Comparison of ENCODE assay signal across 8 cellular contexts in the genomic region with DNA sequence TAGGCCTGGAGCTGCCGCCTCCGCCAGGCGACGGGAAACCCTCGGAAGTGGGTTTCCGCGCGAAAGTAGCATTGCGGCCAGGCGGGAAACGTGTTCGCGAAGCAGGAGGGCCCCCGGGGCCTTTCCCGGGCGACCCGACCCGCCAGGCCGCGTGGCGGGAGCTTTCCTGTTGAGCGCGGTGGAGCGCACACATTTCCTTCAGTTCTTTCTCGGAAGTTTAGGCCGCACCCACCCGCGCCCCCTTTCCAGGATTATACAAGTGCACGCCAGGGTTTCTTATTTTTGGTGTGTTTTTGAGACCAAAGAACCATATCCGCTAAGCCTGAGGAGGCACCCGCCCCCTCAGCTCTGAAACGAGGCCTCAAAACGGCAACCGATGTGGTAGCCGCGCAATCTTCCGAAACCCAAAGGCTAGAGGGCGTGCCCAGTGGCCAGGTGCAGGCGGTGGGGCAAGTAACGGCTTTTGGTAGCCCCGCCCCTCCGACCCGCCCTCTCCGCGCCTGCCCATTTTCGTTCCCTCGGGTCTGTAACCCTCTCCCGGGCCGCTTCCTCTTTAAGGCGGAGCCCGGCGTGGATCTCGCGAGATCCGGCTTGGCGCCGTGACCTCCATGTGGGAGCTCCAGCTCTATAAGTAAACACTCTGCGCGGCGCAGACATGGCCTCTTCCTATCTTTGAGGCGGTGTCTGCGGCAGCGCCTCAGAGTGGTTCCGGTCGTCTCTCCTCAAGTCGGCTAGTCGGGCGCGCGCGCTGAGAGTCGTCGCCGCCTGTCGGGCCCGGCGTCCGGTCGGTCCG. TPM values are rescaled to one million over a fixed set of nuclear protein-coding genes. Genes with fewer than 3 reads are reported as not detected.
DNase-seq lines count a peak whose midpoint lies in the region; ATAC-seq and TF ChIP-seq lines count a peak whose summit lies in the region.

A gene with protein sequence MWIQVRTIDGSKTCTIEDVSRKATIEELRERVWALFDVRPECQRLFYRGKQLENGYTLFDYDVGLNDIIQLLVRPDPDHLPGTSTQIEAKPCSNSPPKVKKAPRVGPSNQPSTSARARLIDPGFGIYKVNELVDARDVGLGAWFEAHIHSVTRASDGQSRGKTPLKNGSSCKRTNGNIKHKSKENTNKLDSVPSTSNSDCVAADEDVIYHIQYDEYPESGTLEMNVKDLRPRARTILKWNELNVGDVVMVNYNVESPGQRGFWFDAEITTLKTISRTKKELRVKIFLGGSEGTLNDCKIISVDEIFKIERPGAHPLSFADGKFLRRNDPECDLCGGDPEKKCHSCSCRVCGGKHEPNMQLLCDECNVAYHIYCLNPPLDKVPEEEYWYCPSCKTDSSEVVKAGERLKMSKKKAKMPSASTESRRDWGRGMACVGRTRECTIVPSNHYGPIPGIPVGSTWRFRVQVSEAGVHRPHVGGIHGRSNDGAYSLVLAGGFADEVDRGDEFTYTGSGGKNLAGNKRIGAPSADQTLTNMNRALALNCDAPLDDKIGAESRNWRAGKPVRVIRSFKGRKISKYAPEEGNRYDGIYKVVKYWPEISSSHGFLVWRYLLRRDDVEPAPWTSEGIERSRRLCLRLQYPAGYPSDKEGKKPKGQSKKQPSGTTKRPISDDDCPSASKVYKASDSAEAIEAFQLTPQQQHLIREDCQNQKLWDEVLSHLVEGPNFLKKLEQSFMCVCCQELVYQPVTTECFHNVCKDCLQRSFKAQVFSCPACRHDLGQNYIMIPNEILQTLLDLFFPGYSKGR (plus strand): TSS at position 628 of the 793 bp plus-strand sequence. CDS start 292 bp downstream, outside the sequence.

- no peak for TF ChIP-seq CTCF in DOHH2 (IDR thresholded peaks at IDR 0.05; ENCODE audit: low read depth, low read length, poor library complexity, severe bottlenecking)
- no peak; a peak in 1 of 4 replicates for TF ChIP-seq CTCF in GM23338 (conservative IDR thresholded peaks at IDR 0.05; ENCODE audit: low read depth in 2 of 2)
- TF ChIP-seq CTCF in fibroblast of mammary gland (conservative IDR thresholded peaks at IDR 0.05; ENCODE audit: control insufficient read depth, insufficient read depth, low read depth, low read length): no peak
- no peak for TF ChIP-seq CTCF in natural killer cell (IDR thresholded peaks at IDR 0.05)

- peaks cover 77% of the 10 kb centered on the region for H3K4me1 ChIP-seq in DOHH2 (ENCODE audit: control insufficient read depth, low read length)
- 0 out of 2 replicates have a peak, but pooled peaks cover 7% of the 10 kb centered on the region for H3K4me1 ChIP-seq in GM23338 (ENCODE audit: insufficient read depth)

- H3K36me3 ChIP-seq in DOHH2 (ENCODE audit: control insufficient read depth, low read length) (peaks cover 38% of the 10 kb centered on the region), GM23338 (ENCODE audit: insufficient read depth) (peaks cover 5% of the 10 kb centered on the region; the same call in 1 of the 2 replicates)

- H3K9me2 ChIP-seq in DOHH2 (replicated peaks; ENCODE audit: control insufficient read depth, low read length) (no peaks in the 10 kb centered on the region), GM23338 (ENCODE audit: insufficient read depth) (no peaks in the 10 kb centered on the region)

- H3K4me2 ChIP-seq in DOHH2 (ENCODE audit: low read length): peak within 1 kb of the TSS; percentile 91
- peak within 1 kb of the TSS; percentile 88 for H3K4me2 ChIP-seq in GM23338

- H3K27me3 ChIP-seq in DOHH2 (ENCODE audit: control insufficient read depth, low read length) (no peaks in the 10 kb centered on the region), GM23338 (ENCODE audit: insufficient read depth) (peaks cover 27% of the 10 kb centered on the region)

- peak within 1 kb of the TSS; percentile 79 for H3K4me3 Mint-ChIP-seq in GM23338
- peak within 1 kb of the TSS; percentile 99 for H3K4me3 Mint-ChIP-seq in activated T-helper 17 cell treated with anti-CD3 and anti-CD28 coated beads, Interleukin-2, amount 50 U/mL, for 72 hours
- peak within 1 kb of the TSS; percentile 92 for H3K4me3 Mint-ChIP-seq in natural killer cell

- H4K20me1 ChIP-seq in DOHH2 (ENCODE audit: control insufficient read depth, insufficient read depth, low read depth, low read length): peaks cover 29% of the 10 kb centered on the region
- H4K20me1 ChIP-seq in GM23338 (replicated peaks; ENCODE audit: insufficient read depth): peaks cover 36% of the 10 kb centered on the region

- H3K9me3 Mint-ChIP-seq in GM23338 (peaks cover 2% of the 10 kb centered on the region; the same call in 1 of the 3 replicates), natural killer cell (no peaks in the 10 kb centered on the region)
- no peaks in the 10 kb centered on the region for H3K9me3 Mint-ChIP-seq in activated T-helper 17 cell treated with anti-CD3 and anti-CD28 coated beads, Interleukin-2, amount 50 U/mL, for 72 hours

- H3K27ac ChIP-seq in DOHH2 (ENCODE audit: low read depth, low read length) (peak within 1 kb of the TSS; percentile 96), GM23338 (ENCODE audit: low read depth) (peak within 1 kb of the TSS; percentile 87)

- H3K9me3 ChIP-seq in DOHH2 (ENCODE audit: control insufficient read depth, insufficient read depth, low read length): no peaks in the 10 kb centered on the region

- peak; percentile 89 for ATAC-seq in GM23338
- peak; percentile 86 for ATAC-seq in activated T-helper 17 cell treated with anti-CD3 and anti-CD28 coated beads, Interleukin-2, amount 50 U/mL, for 72 hours (replicated peaks)
- peak; percentile 90 to 97 (median 92) for ATAC-seq in natural killer cell

- peak within 1 kb of the TSS; percentile 98 for H3K4me3 ChIP-seq in DOHH2 (ENCODE audit: low read length)
- H3K4me3 ChIP-seq in GM23338: peak within 1 kb of the TSS; percentile 85
- peak within 1 kb of the TSS; percentile 93 for H3K4me3 ChIP-seq in fibroblast of mammary gland (ENCODE audit: control insufficient read depth, low read depth, low read length)

- H3K36me3 Mint-ChIP-seq in GM23338 (ENCODE audit: low read depth) (peaks cover 11% of the 10 kb centered on the region), natural killer cell (no peaks in the 10 kb centered on the region)
- H3K36me3 Mint-ChIP-seq in activated T-helper 17 cell treated with anti-CD3 and anti-CD28 coated beads, Interleukin-2, amount 50 U/mL, for 72 hours (ENCODE audit: low read depth): peaks cover 37% of the 10 kb centered on the region

- peaks cover 24% of the 10 kb centered on the region for H3K4me1 Mint-ChIP-seq in GM23338
- peaks cover 13% of the 10 kb centered on the region for H3K4me1 Mint-ChIP-seq in activated T-helper 17 cell treated with anti-CD3 and anti-CD28 coated beads, Interleukin-2, amount 50 U/mL, for 72 hours
- H3K4me1 Mint-ChIP-seq in natural killer cell: peaks cover 29 to 35% of the 10 kb centered on the region in 2 donors

- H2AFZ ChIP-seq in GM23338: peak within 1 kb of the TSS; percentile 94

- H3K79me2 ChIP-seq in DOHH2 (ENCODE audit: control insufficient read depth, low read length) (peaks cover 48% of the 10 kb centered on the region), GM23338 (replicated peaks; ENCODE audit: insufficient read depth) (peaks cover 39% of the 10 kb centered on the region)

- intact Hi-C loops in natural killer cell (cut with micrococcal nuclease): loop anchor here (1.0 to 10.0 kb wide), 3 partner anchors 269 to 568 kb away; a partner anchor contains a TSS

- H3F3A ChIP-seq in DOHH2 (ENCODE audit: control insufficient read depth, insufficient read depth) (peaks cover 20% of the 10 kb centered on the region), GM23338 (replicated peaks; ENCODE audit: low read depth) (0 out of 2 replicates have a peak, but pooled peaks cover 5% of the 10 kb centered on the region)

- H3K27me3 Mint-ChIP-seq in GM23338 (ENCODE audit: insufficient read depth, low read depth, poor library complexity) (peaks cover 3% of the 10 kb centered on the region), natural killer cell (ENCODE audit: low read depth in 2 of 2) (no peaks in the 10 kb centered on the region)
- H3K27me3 Mint-ChIP-seq in activated T-helper 17 cell treated with anti-CD3 and anti-CD28 coated beads, Interleukin-2, amount 50 U/mL, for 72 hours: no peaks in the 10 kb centered on the region

- H3K27ac Mint-ChIP-seq in GM23338: peak within 1 kb of the TSS; percentile 96
- peak within 1 kb of the TSS; percentile 90 for H3K27ac Mint-ChIP-seq in activated T-helper 17 cell treated with anti-CD3 and anti-CD28 coated beads, Interleukin-2, amount 50 U/mL, for 72 hours
- peak within 1 kb of the TSS; percentile 85 to 86 for H3K27ac Mint-ChIP-seq in natural killer cell

- peak; percentile 99 for DNase-seq in GM23338 (ENCODE audit: low spot score)
- DNase-seq in LHCN-M2 (ENCODE audit: low read depth): peak; percentile 97
- peak; percentile 98 for DNase-seq in RPMI8226
- DNase-seq in fibroblast of mammary gland (ENCODE audit: low read depth): peak; percentile 96
- DNase-seq in natural killer cell: peak; percentile 90
- DNase-seq in stimulated activated naive CD4-positive, alpha-beta T cell treated with Interleukin-2 at 50 U/mL for 16 hours (lab: John Stamatoyannopoulos, UW): peak; percentile 99

TF ChIP-seq in GM23338, 12 proteins besides CTCF, POLR2A, EP300 and RAD21 (continues in another document):
- TF ChIP-seq POLR2AphosphoS5 (IDR thresholded peaks at IDR 0.05; ENCODE audit: low read depth) (peak; percentile 88), NANOG (IDR thresholded peaks at IDR 0.05; ENCODE audit: borderline replicate concordance) (no peak)
- TF ChIP-seq, protein P1, sequence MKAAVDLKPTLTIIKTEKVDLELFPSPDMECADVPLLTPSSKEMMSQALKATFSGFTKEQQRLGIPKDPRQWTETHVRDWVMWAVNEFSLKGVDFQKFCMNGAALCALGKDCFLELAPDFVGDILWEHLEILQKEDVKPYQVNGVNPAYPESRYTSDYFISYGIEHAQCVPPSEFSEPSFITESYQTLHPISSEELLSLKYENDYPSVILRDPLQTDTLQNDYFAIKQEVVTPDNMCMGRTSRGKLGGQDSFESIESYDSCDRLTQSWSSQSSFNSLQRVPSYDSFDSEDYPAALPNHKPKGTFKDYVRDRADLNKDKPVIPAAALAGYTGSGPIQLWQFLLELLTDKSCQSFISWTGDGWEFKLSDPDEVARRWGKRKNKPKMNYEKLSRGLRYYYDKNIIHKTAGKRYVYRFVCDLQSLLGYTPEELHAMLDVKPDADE (IDR thresholded peaks at IDR 0.05): peak; percentile 50; the same call in 1 of the 2 replicates

RNA-seq across cellular contexts. Expression of the gene that starts here (rescaled TPM):
- 47.4 and 51.6 TPM in 2 replicates for total RNA-seq in GM23338 (2014; rRNA removed; shearing (Covaris generic))
- polyA plus RNA-seq in GM23338 (2016; fragmentation: Nextera tagmentation; extraction: Ambion mirVana): 13.3 and 15.1 TPM in 2 replicates
- 91.8 and 102 TPM in 2 replicates for total RNA-seq in LHCN-M2 (2014; rRNA removed)
- polyA plus RNA-seq in LHCN-M2 (2012): 14.4 TPM
- 10 to 100 TPM; 98.7 to 99.6 TPM for total RNA-seq in activated T-helper 17 cell treated with anti-CD3 and anti-CD28 coated beads, Interleukin-2, amount 50 U/mL, for 72 hours
- 100 to 1,000 TPM; 118 to 130 (median 120) TPM for total RNA-seq in natural killer cell

Comparison
In these comparisons a context has a peak if more than half of its experiments do, and no peak if none do; other contexts are left out.
1. Peak in every context shown above with its lines: DNase-seq, ATAC-seq, H3K4me3 ChIP-seq and H3K27ac ChIP-seq.